28 cellular contexts compared by ENCODE assay signal in genomic region chr9:100086097-100086496, GRCh38. TPM values are rescaled to one million over a fixed set of nuclear protein-coding genes. Genes with fewer than 3 reads are reported as not detected.
A peak's percentile ranks its signal among the peaks of the same experiment; 100 is the strongest.
DNase-seq lines count a peak whose midpoint lies in the region; ATAC-seq and TF ChIP-seq lines count a peak whose summit lies in the region.
"Had no signal": no experiment of that assay in that cellular context is flagged by ENCODE, and none has a peak within 500 bp of the region (broad histone marks: within the 10 kb centered on the region; RNA-seq: fewer than 3 reads in every experiment).

No MANE protein-coding gene starts in this region.

- no peaks in the 10 kb centered on the region for H3K9me3 Mint-ChIP-seq in activated T-cell treated with anti-CD3 and anti-CD28 coated beads, Interleukin-2, amount 50 U/mL, for 72 hours
- H3K9me3 Mint-ChIP-seq in activated naive CD8-positive, alpha-beta T cell treated with anti-CD3 and anti-CD28 coated beads for 36 hours, result no peaks in the 10 kb centered on the region
- no peaks in the 10 kb centered on the region for H3K9me3 Mint-ChIP-seq in MCF 10A (ENCODE audit: unreplicated experiment)
- H3K9me3 Mint-ChIP-seq: activated naive CD4-positive, alpha-beta T cell treated with anti-CD3 and anti-CD28 coated beads for 36 hours; HFFc6; neural crest cell had no signal

- DNase-seq in activated T-cell treated with anti-CD3 and anti-CD28 coated beads, Interleukin-2, amount 50 U/mL, for 72 hours, result no peak
- DNase-seq in activated T-cell treated with anti-CD3 and anti-CD28 coated beads, Interleukin-2, amount 50 U/mL, for 48 hours, result no peak
- peak; percentile 21 for DNase-seq in NAMALWA (ENCODE audit: low spot score)
- DNase-seq in activated naive CD8-positive, alpha-beta T cell treated with anti-CD3 and anti-CD28 coated beads for 36 hours, result no peak
- DNase-seq in cortex of kidney (lab: John Stamatoyannopoulos, UW), result no peak
- no peak for DNase-seq in MCF 10A (ENCODE audit: unreplicated experiment)
- DNase-seq in WERI-Rb-1, result no peak
- no peak for DNase-seq in left cardiac atrium
- DNase-seq: activated CD4-positive, CD25-positive, alpha-beta regulatory T cell; activated naive CD4-positive, alpha-beta T cell treated with anti-CD3 and anti-CD28 coated beads for 36 hours; activated T-cell treated with anti-CD3 and anti-CD28 coated beads for 4 hours; DND-41; foreskin fibroblast; HFFc6; KG1; NCI-H446 treated with DMSO at 0.1 percent for 48 hours; pancreas; PC-9; small intestine; stimulated activated CD8-positive, alpha-beta memory T cell treated with anti-CD3 and anti-CD28 coated beads, Interleukin-4, amount 100 ng/mL, for 48 hours; T1000; transverse colon had no signal

- ATAC-seq in activated T-cell treated with anti-CD3 and anti-CD28 coated beads, Interleukin-2, amount 50 U/mL, for 72 hours (replicated peaks in 1 of 2), result no peak
- no peak for ATAC-seq in left cardiac atrium
- ATAC-seq: esophagus mucosa, pancreas, Right ventricle myocardium inferior had no signal

- H3K36me3 Mint-ChIP-seq in activated T-cell treated with anti-CD3 and anti-CD28 coated beads, Interleukin-2, amount 50 U/mL, for 72 hours (ENCODE audit: insufficient read depth in 2 of 2), result no peaks in the 10 kb centered on the region
- H3K36me3 Mint-ChIP-seq in activated naive CD8-positive, alpha-beta T cell treated with anti-CD3 and anti-CD28 coated beads for 36 hours, result no peaks in the 10 kb centered on the region
- no peaks in the 10 kb centered on the region for H3K36me3 Mint-ChIP-seq in MCF 10A (ENCODE audit: insufficient read depth, unreplicated experiment)

- H3K27me3 ChIP-seq in WERI-Rb-1 (ENCODE audit: insufficient read depth, low read depth, severe bottlenecking), result no peaks in the 10 kb centered on the region
- H3K27me3 ChIP-seq: ascending aorta, cardiac muscle cell, pancreas, transverse colon had no signal

- peak overlapping the region in 1 of 2 donors; percentile 41 for H3K4me3 Mint-ChIP-seq in activated T-cell treated with anti-CD3 and anti-CD28 coated beads, Interleukin-2, amount 50 U/mL, for 72 hours
- no peak overlapping the region for H3K4me3 Mint-ChIP-seq in activated naive CD8-positive, alpha-beta T cell treated with anti-CD3 and anti-CD28 coated beads for 36 hours
- H3K4me3 Mint-ChIP-seq in MCF 10A (ENCODE audit: unreplicated experiment), result no peak overlapping the region
- H3K4me3 Mint-ChIP-seq: activated naive CD4-positive, alpha-beta T cell treated with anti-CD3 and anti-CD28 coated beads for 36 hours; HFFc6; neural crest cell had no signal

- intact Hi-C loops in MCF 10A (cut with micrococcal nuclease), result no loop called here
- intact Hi-C loops in left cardiac atrium (cut with DNase I), result no loop called here

- no peaks in the 10 kb centered on the region for H3K9me3 ChIP-seq in WERI-Rb-1 (ENCODE audit: severe bottlenecking)
- H3K9me3 ChIP-seq: ascending aorta, pancreas, transverse colon had no signal

- H3K4me1 Mint-ChIP-seq in activated T-cell treated with anti-CD3 and anti-CD28 coated beads, Interleukin-2, amount 50 U/mL, for 72 hours (ENCODE audit: low read depth), result peaks cover 80% of the 10 kb centered on the region
- peaks cover 73% of the 10 kb centered on the region for H3K4me1 Mint-ChIP-seq in activated naive CD8-positive, alpha-beta T cell treated with anti-CD3 and anti-CD28 coated beads for 36 hours
- H3K4me1 Mint-ChIP-seq in MCF 10A (ENCODE audit: insufficient read depth, unreplicated experiment), result peaks cover 36% of the 10 kb centered on the region
- H3K4me1 Mint-ChIP-seq: neural crest cell had no signal

- no peaks in the 10 kb centered on the region for H3K36me3 ChIP-seq in WERI-Rb-1
- H3K36me3 ChIP-seq: ascending aorta, cardiac muscle cell, pancreas, transverse colon had no signal

- no peak overlapping the region for H3K4me3 ChIP-seq in WERI-Rb-1 (ENCODE audit: low read depth, low read length)
- H3K4me3 ChIP-seq: ascending aorta, cardiac muscle cell, coronary artery, pancreas, PC-9, transverse colon had no signal

- POLR2A ChIA-PET in MCF 10A (lab: Yijun Ruan, JAX), result interaction anchor here (1.8 kb wide), 1 partner anchor 12 kb away, joined by 18 read pairs; the partner anchor contains the start of genes ERP44 and INVS

- no peak overlapping the region for H3K27ac ChIP-seq in WERI-Rb-1
- H3K27ac ChIP-seq: ascending aorta, cardiac muscle cell, coronary artery, pancreas, PC-9, transverse colon had no signal

- TF ChIP-seq CTCF in MCF 10A (IDR thresholded peaks at IDR 0.05; ENCODE audit: unreplicated experiment), result no peak
- TF ChIP-seq CTCF in WERI-Rb-1 (IDR thresholded peaks at IDR 0.05; ENCODE audit: low read depth, low read length), result no peak

- BruUV-seq in MCF 10A (replicated peaks; lab: Mats Ljungman, UMichigan), result no TSS peak

- CTCF ChIA-PET in MCF 10A (lab: Yijun Ruan, JAX), result no interaction called here

- H3K27me3 Mint-ChIP-seq in activated T-cell treated with anti-CD3 and anti-CD28 coated beads, Interleukin-2, amount 50 U/mL, for 72 hours (ENCODE audit: low read depth), result no peaks in the 10 kb centered on the region
- H3K27me3 Mint-ChIP-seq in activated naive CD8-positive, alpha-beta T cell treated with anti-CD3 and anti-CD28 coated beads for 36 hours, result no peaks in the 10 kb centered on the region
- no peaks in the 10 kb centered on the region for H3K27me3 Mint-ChIP-seq in MCF 10A (ENCODE audit: insufficient read depth, unreplicated experiment)

- H3K27ac Mint-ChIP-seq in activated T-cell treated with anti-CD3 and anti-CD28 coated beads, Interleukin-2, amount 50 U/mL, for 72 hours, result peak overlapping the region; percentile 25
- peak overlapping the region; percentile 22 for H3K27ac Mint-ChIP-seq in activated naive CD8-positive, alpha-beta T cell treated with anti-CD3 and anti-CD28 coated beads for 36 hours
- no peak overlapping the region for H3K27ac Mint-ChIP-seq in MCF 10A (ENCODE audit: low read depth, unreplicated experiment)
- H3K27ac Mint-ChIP-seq: activated naive CD4-positive, alpha-beta T cell treated with anti-CD3 and anti-CD28 coated beads for 36 hours; HFFc6 had no signal

RNA-seq across cellular contexts. Expression of gene ERP44, which starts 12.7 kb away (rescaled TPM):
- 10 to 100 TPM; 11.5 to 13.2 TPM for total RNA-seq in activated T-cell treated with anti-CD3 and anti-CD28 coated beads, Interleukin-2, amount 50 U/mL, for 72 hours
- total RNA-seq in activated naive CD8-positive, alpha-beta T cell treated with anti-CD3 and anti-CD28 coated beads for 36 hours, result 10 to 100 TPM; 11.4 to 11.6 TPM
- 26.3 and 31.8 TPM in 2 replicates for total RNA-seq in MCF 10A (2022)
- total RNA-seq in left cardiac atrium, result 10 to 100 TPM; 18.9 to 19.5 TPM

RNA-seq across cellular contexts. Expression of gene INVS, which starts 12.9 kb away (rescaled TPM):
- total RNA-seq in activated T-cell treated with anti-CD3 and anti-CD28 coated beads, Interleukin-2, amount 50 U/mL, for 72 hours, result 10 to 100 TPM; 12.2 to 15.5 TPM
- 10 to 100 TPM; 16.4 to 16.8 TPM for total RNA-seq in activated naive CD8-positive, alpha-beta T cell treated with anti-CD3 and anti-CD28 coated beads for 36 hours
- total RNA-seq in MCF 10A (2022) (21.9 and 24.9 TPM in 2 replicates), left cardiac atrium (1 to 10 TPM; 7.9 to 9.3 TPM)
